Comparison of ENCODE assay signal across 8 cellular contexts in the genomic region with DNA sequence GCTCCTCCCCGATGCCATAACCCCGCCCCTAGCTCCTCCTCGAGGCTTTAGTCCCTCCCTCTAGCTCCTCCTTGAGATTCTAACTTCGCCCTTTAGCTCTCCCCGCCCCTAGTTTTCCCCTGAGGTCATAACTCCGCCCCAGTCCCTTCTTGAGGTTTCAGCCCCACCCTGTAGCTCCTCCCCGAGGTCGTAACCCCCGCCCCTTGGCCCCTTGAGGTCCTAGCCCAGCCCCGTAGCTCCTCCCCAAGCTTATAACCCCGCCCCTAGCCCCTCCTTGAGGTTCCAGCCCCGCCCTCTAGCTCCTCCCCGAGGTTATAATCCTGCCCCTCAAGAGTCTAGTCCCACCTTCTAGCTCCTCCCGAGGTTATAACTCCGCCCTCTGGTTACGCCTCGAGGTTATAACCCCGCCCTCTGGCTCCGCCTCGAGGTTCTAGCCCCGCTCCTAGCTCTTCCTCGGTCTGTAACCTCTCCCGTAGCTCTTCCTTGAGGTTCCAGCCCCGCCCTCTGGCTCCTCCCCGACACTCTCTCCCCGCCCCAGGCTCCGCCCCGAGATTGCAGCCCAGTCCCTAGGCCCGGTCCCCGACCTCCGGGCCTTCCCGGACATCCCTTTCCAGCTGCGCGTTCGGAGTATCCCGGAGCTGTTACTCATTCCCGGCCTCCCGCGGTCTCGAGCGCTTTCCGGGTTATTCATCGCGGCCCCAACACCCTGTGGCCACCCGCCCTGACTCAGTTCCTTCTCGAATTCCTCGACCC.
DNase-seq lines count a peak whose midpoint lies in the region; ATAC-seq lines count a peak whose summit lies in the region.

No MANE protein-coding gene starts in this region.

- in situ Hi-C loops in ACHN (cut with HindIII; ENCODE audit: low pct_ligation_motif_present, low pct_unique_long_range_greater_than_20kb, low sequenced_read_pairs) = no loop called here

- ATAC-seq in GM18873 (IDR thresholded peaks at IDR 0.05; ENCODE audit: low FRiP score, unreplicated experiment) (peak; percentile 73), HG03135 (IDR thresholded peaks at IDR 0.05; ENCODE audit: unreplicated experiment) (peak; percentile 85)
- ATAC-seq in activated CD4-positive, CD25-positive, alpha-beta regulatory T cell treated with anti-CD3 and anti-CD28 coated beads, Interleukin-2, amount 50 U/mL, for 24 hours = peak; percentile 90

- DNase-seq in ACHN (peak; percentile 96), NCI-H2196 (lab: John Stamatoyannopoulos, UW; ENCODE audit: unreplicated experiment) (peak; percentile 100), cerebellar cortex (ENCODE audit: low spot score) (peak; percentile 99), islet precursor cell (peak; percentile 100)
- DNase-seq in stimulated activated CD4-positive, alpha-beta T cell treated with anti-CD3 and anti-CD28 coated beads, Interleukin-12 subunit alpha, Interleukin-12 subunit beta, amount 100 ng/mL, for 4 hours = peak; percentile 93

Comparison
In these comparisons a context has a peak if more than half of its experiments do, and no peak if none do; other contexts are left out.
1. Peak in every context shown above with its lines: DNase-seq and ATAC-seq.